23 cellular contexts compared by ENCODE assay signal in genomic region chr18:74485860-74486849, GRCh38. TPM values are rescaled to one million over a fixed set of nuclear protein-coding genes. Genes with fewer than 3 reads are reported as not detected.
DNase-seq lines count a peak whose midpoint lies in the region; ATAC-seq and TF ChIP-seq lines count a peak whose summit lies in the region.
"Had no signal": no experiment of that assay in that cellular context is flagged by ENCODE, and none has a peak within 500 bp of the region (broad histone marks: within the 10 kb centered on the region; RNA-seq: fewer than 3 reads in every experiment).

No MANE protein-coding gene starts in this region.

- H3K27ac Mint-ChIP-seq in activated CD8-positive, alpha-beta T cell treated with anti-CD3 and anti-CD28 coated beads for 36 hours = peak overlapping the region; percentile 66
- no peak overlapping the region for H3K27ac Mint-ChIP-seq in activated CD8-positive, alpha-beta T cell treated with anti-CD3 and anti-CD28 coated beads, Interleukin-2, amount 10 ng/mL, durations not matched to agents 7 days and 5 days
- peak overlapping the region; percentile 64 for H3K27ac Mint-ChIP-seq in glutamatergic neuron (ENCODE audit: unreplicated experiment)
- H3K27ac Mint-ChIP-seq: CD8-positive, alpha-beta T cell; immature natural killer cell; T-helper 2 cell treated with Interferon-gamma antibody and Interleukin-4, amounts not matched to agents 5 μg/mL and 100 μg/mL, for 36 hours had no signal

- H3K4me1 Mint-ChIP-seq in activated CD8-positive, alpha-beta T cell treated with anti-CD3 and anti-CD28 coated beads for 36 hours (ENCODE audit: low read depth) = peaks cover 16% of the 10 kb centered on the region
- peaks cover 18% of the 10 kb centered on the region for H3K4me1 Mint-ChIP-seq in activated CD8-positive, alpha-beta T cell treated with anti-CD3 and anti-CD28 coated beads, Interleukin-2, amount 10 ng/mL, durations not matched to agents 7 days and 5 days (ENCODE audit: low read depth)
- H3K4me1 Mint-ChIP-seq in glutamatergic neuron (ENCODE audit: low read depth, unreplicated experiment) = peaks cover 11% of the 10 kb centered on the region

- no peak overlapping the region for H2BK12ac ChIP-seq in trophoblast cell (ENCODE audit: low read length)

- H3K4me3 Mint-ChIP-seq in activated CD8-positive, alpha-beta T cell treated with anti-CD3 and anti-CD28 coated beads for 36 hours = no peak overlapping the region
- no peak overlapping the region for H3K4me3 Mint-ChIP-seq in activated CD8-positive, alpha-beta T cell treated with anti-CD3 and anti-CD28 coated beads, Interleukin-2, amount 10 ng/mL, durations not matched to agents 7 days and 5 days
- H3K4me3 Mint-ChIP-seq in glutamatergic neuron (ENCODE audit: unreplicated experiment) = no peak overlapping the region
- H3K4me3 Mint-ChIP-seq: CD8-positive, alpha-beta T cell; immature natural killer cell; T-helper 2 cell treated with Interferon-gamma antibody and Interleukin-4, amounts not matched to agents 5 μg/mL and 100 μg/mL, for 36 hours had no signal

- no peak overlapping the region for H2AK5ac ChIP-seq in trophoblast cell (ENCODE audit: low read length)

- no CpG with 5 or more reads among the region's 17 CpGs for WGBS in trophoblast cell (ENCODE audit: extremely low coverage, insufficient coverage, insufficient read length)
- 85 to 86% methylated on average over 16 to 17 of the region's 17 CpGs for WGBS in lower leg skin, 2 donors

- TF ChIP-seq POLR2A in vagina (IDR thresholded peaks at IDR 0.05) (no peak), lower leg skin (IDR thresholded peaks at IDR 0.05) (no peak)

- H3K9me3 Mint-ChIP-seq in activated CD8-positive, alpha-beta T cell treated with anti-CD3 and anti-CD28 coated beads for 36 hours = no peaks in the 10 kb centered on the region
- H3K9me3 Mint-ChIP-seq in activated CD8-positive, alpha-beta T cell treated with anti-CD3 and anti-CD28 coated beads, Interleukin-2, amount 10 ng/mL, durations not matched to agents 7 days and 5 days (ENCODE audit: insufficient read depth) = no peaks in the 10 kb centered on the region
- peaks cover 7% of the 10 kb centered on the region for H3K9me3 Mint-ChIP-seq in glutamatergic neuron (ENCODE audit: unreplicated experiment)
- H3K9me3 Mint-ChIP-seq: CD8-positive, alpha-beta T cell; immature natural killer cell; T-helper 2 cell treated with Interferon-gamma antibody and Interleukin-4, amounts not matched to agents 5 μg/mL and 100 μg/mL, for 36 hours had no signal

- peaks cover 2% of the 10 kb centered on the region for H3K9me3 ChIP-seq in trophoblast cell (ENCODE audit: insufficient read depth, low read depth, low read length)
- no peaks in the 10 kb centered on the region for H3K9me3 ChIP-seq in vagina
- H3K9me3 ChIP-seq: neutrophil, SJCRH30 had no signal

- H3K27me3 Mint-ChIP-seq in activated CD8-positive, alpha-beta T cell treated with anti-CD3 and anti-CD28 coated beads for 36 hours = no peaks in the 10 kb centered on the region
- peaks cover 5% of the 10 kb centered on the region for H3K27me3 Mint-ChIP-seq in activated CD8-positive, alpha-beta T cell treated with anti-CD3 and anti-CD28 coated beads, Interleukin-2, amount 10 ng/mL, durations not matched to agents 7 days and 5 days (ENCODE audit: low read depth)
- H3K27me3 Mint-ChIP-seq in glutamatergic neuron (ENCODE audit: unreplicated experiment) = no peaks in the 10 kb centered on the region

- H3K27me3 ChIP-seq in trophoblast cell (ENCODE audit: insufficient read depth, low read length) (no peaks in the 10 kb centered on the region), vagina (no peaks in the 10 kb centered on the region)
- H3K27me3 ChIP-seq: SJCRH30 had no signal

- H4K8ac ChIP-seq in trophoblast cell (ENCODE audit: low read depth, low read length) = no peak overlapping the region

- H2BK5ac ChIP-seq in trophoblast cell (ENCODE audit: low read depth, low read length, poor library complexity) = no peak overlapping the region

- H3K4me2 ChIP-seq in trophoblast cell (ENCODE audit: low read length) = no peak overlapping the region

- no peaks in the 10 kb centered on the region for H3K79me2 ChIP-seq in trophoblast cell (ENCODE audit: control insufficient read depth, insufficient read depth, low read length, poor library complexity)

- H3K79me1 ChIP-seq in trophoblast cell (ENCODE audit: low read length) = no peaks in the 10 kb centered on the region

- intact Hi-C loops in activated CD8-positive, alpha-beta T cell treated with anti-CD3 and anti-CD28 coated beads for 36 hours (cut with micrococcal nuclease) = no loop called here
- intact Hi-C loops in vagina (cut with DNase I) = no loop called here
- intact Hi-C loops in lower leg skin (cut with DNase I; ENCODE audit: low total_unique reads) = loop anchor here (5.0 kb wide), 1 partner anchor 134 kb away; no protein-coding TSS in a partner anchor

- H4K91ac ChIP-seq in trophoblast cell (ENCODE audit: low read depth, low read length) = no peak overlapping the region

- H3K36me3 Mint-ChIP-seq in activated CD8-positive, alpha-beta T cell treated with anti-CD3 and anti-CD28 coated beads for 36 hours (ENCODE audit: low read depth) = no peaks in the 10 kb centered on the region
- no peaks in the 10 kb centered on the region for H3K36me3 Mint-ChIP-seq in activated CD8-positive, alpha-beta T cell treated with anti-CD3 and anti-CD28 coated beads, Interleukin-2, amount 10 ng/mL, durations not matched to agents 7 days and 5 days (ENCODE audit: low read depth)
- H3K36me3 Mint-ChIP-seq in glutamatergic neuron (ENCODE audit: unreplicated experiment) = no peaks in the 10 kb centered on the region
- H3K36me3 Mint-ChIP-seq: CD8-positive, alpha-beta T cell; immature natural killer cell had no signal

- H4K12ac ChIP-seq in trophoblast cell (ENCODE audit: low read depth, low read length) = no peak overlapping the region

- no peak for TF ChIP-seq CTCF in activated CD8-positive, alpha-beta T cell treated with anti-CD3 and anti-CD28 coated beads for 36 hours (IDR thresholded peaks at IDR 0.05)
- no peak for TF ChIP-seq CTCF in glutamatergic neuron (IDR thresholded peaks at IDR 0.05; ENCODE audit: partially characterized antibody, unreplicated experiment)
- no peak for TF ChIP-seq CTCF in vagina (IDR thresholded peaks at IDR 0.05)
- no peak for TF ChIP-seq CTCF in lower leg skin (IDR thresholded peaks at IDR 0.05)

- CTCF ChIA-PET in activated CD8-positive, alpha-beta T cell treated with anti-CD3 and anti-CD28 coated beads for 36 hours (lab: Charles Lee) = interaction anchor here (1.0 to 3.1 kb wide), 4 partner anchors 8 to 133 kb away, joined by 3 to 14 read pairs (median 7); no protein-coding TSS in a partner anchor
- CTCF ChIA-PET in activated CD8-positive, alpha-beta T cell treated with anti-CD3 and anti-CD28 coated beads, Interleukin-2, amount 10 ng/mL, durations not matched to agents 7 days and 5 days (lab: Charles Lee) = interaction anchor here (0.7 to 4.2 kb wide), 5 partner anchors 7 to 134 kb away, joined by 3 to 13 read pairs (median 5); no protein-coding TSS in a partner anchor

- no peak overlapping the region for H3K9ac ChIP-seq in trophoblast cell (ENCODE audit: low read length)
- H3K9ac ChIP-seq: GM23248 had no signal

- no peak overlapping the region for H3K14ac ChIP-seq in trophoblast cell (ENCODE audit: low read length)

- H3K4me3 ChIP-seq in trophoblast cell (ENCODE audit: low read depth, low read length) (peak overlapping the region; percentile 9), vagina (no peak overlapping the region), lower leg skin (ENCODE audit: low read depth, poor library complexity, severe bottlenecking) (no peak overlapping the region)
- H3K4me3 ChIP-seq: GM23248, SJCRH30 had no signal

- POLR2A ChIA-PET in activated CD8-positive, alpha-beta T cell treated with anti-CD3 and anti-CD28 coated beads for 36 hours (lab: Charles Lee) = interaction anchor here (1.2 to 2.7 kb wide), 2 partner anchors 10 to 12 kb away, joined by 5 to 9 read pairs; partner anchors contain the start of gene CNDP2
- POLR2A ChIA-PET in activated CD8-positive, alpha-beta T cell treated with anti-CD3 and anti-CD28 coated beads, Interleukin-2, amount 10 ng/mL, durations not matched to agents 7 days and 5 days (lab: Charles Lee) = interaction anchor here (0.6 to 1.0 kb wide), 2 partner anchors 10 to 40 kb away, joined by 3 to 4 read pairs; partner anchors contain the start of gene CNDP2

- H3K4ac ChIP-seq in trophoblast cell (ENCODE audit: low read depth, low read length) = no peak overlapping the region

- no peak for ATAC-seq in activated CD8-positive, alpha-beta T cell treated with anti-CD3 and anti-CD28 coated beads for 36 hours
- no peak for ATAC-seq in activated CD8-positive, alpha-beta T cell treated with anti-CD3 and anti-CD28 coated beads, Interleukin-2, amount 10 ng/mL, durations not matched to agents 7 days and 5 days
- ATAC-seq: CD8-positive, alpha-beta T cell had no signal

- H3K23ac ChIP-seq in trophoblast cell (ENCODE audit: low read length) = no peak overlapping the region

- H3K36me3 ChIP-seq in trophoblast cell (ENCODE audit: control insufficient read depth in 1 of 2, insufficient read depth in 2 of 2, low read length in 2 of 2) = no peaks in the 10 kb centered on the region
- H3K36me3 ChIP-seq in vagina = no peaks in the 10 kb centered on the region
- H3K36me3 ChIP-seq: neutrophil, SJCRH30 had no signal

- no peak overlapping the region for H3K18ac ChIP-seq in trophoblast cell (ENCODE audit: low read length)

- H3K4me1 ChIP-seq in trophoblast cell (ENCODE audit: control insufficient read depth in 1 of 2, insufficient read depth in 2 of 2, low read length in 2 of 2) (no peaks in the 10 kb centered on the region), vagina (peaks cover 33% of the 10 kb centered on the region)

- DNase-seq in activated CD8-positive, alpha-beta T cell treated with anti-CD3 and anti-CD28 coated beads for 36 hours = no peak
- DNase-seq in activated CD8-positive, alpha-beta T cell treated with anti-CD3 and anti-CD28 coated beads, Interleukin-2, amount 10 ng/mL, durations not matched to agents 7 days and 5 days = no peak
- DNase-seq in glutamatergic neuron (no peak), trophoblast cell (no peak), vagina (ENCODE audit: extremely low spot score in 2 of 2) (peak in 1 of 2 donors; percentile 55), lower leg skin (ENCODE audit: low spot score in 2 of 2) (no peak), NCI-H82 treated with DMSO at 0.1 percent for 48 hours (lab: John Stamatoyannopoulos, UW; ENCODE audit: unreplicated experiment) (no peak), NCI-H2171 (lab: John Stamatoyannopoulos, UW) (no peak)
- DNase-seq: activated CD4-positive, CD25-positive, alpha-beta regulatory T cell treated with anti-CD3 and anti-CD28 coated beads, Interleukin-2, amount 50 U/mL, for 72 hours; activated CD8-positive, alpha-beta memory T cell treated with anti-CD3 and anti-CD28 coated beads, Interleukin-2, amount 50 U/mL, for 4 hours; activated naive CD4-positive, alpha-beta T cell; CD8-positive, alpha-beta T cell; erythroblast; GM23248; immature natural killer cell; mesendoderm; NCI-H446; SJCRH30; stimulated activated CD4-positive, alpha-beta T cell treated with anti-CD3 and anti-CD28 coated beads, Interleukin-4, amount 100 ng/mL, for 24 hours; stimulated activated CD8-positive, alpha-beta memory T cell treated with anti-CD3 and anti-CD28 coated beads, Interleukin-4, amount 100 ng/mL, for 48 hours had no signal

- H3K27ac ChIP-seq in trophoblast cell (ENCODE audit: low read depth, low read length) (no peak overlapping the region), vagina (peak overlapping the region; percentile 82)
- H3K27ac ChIP-seq: GM23248, neutrophil, SJCRH30 had no signal

- H2BK120ac ChIP-seq in trophoblast cell (ENCODE audit: insufficient read depth, low read length, poor library complexity) = no peak overlapping the region

- no peak overlapping the region for H2AFZ ChIP-seq in trophoblast cell (ENCODE audit: insufficient read depth, low read length, poor library complexity)
- H2AFZ ChIP-seq: GM23248 had no signal

RNA-seq across cellular contexts. Expression of gene CNDP2, which starts 10.0 kb away (rescaled TPM):
- 100 to 1,000 TPM; 121 to 136 TPM for total RNA-seq in activated CD8-positive, alpha-beta T cell treated with anti-CD3 and anti-CD28 coated beads for 36 hours
- total RNA-seq in activated CD8-positive, alpha-beta T cell treated with anti-CD3 and anti-CD28 coated beads, Interleukin-2, amount 10 ng/mL, durations not matched to agents 7 days and 5 days = 100 to 1,000 TPM; 131 to 144 TPM
- 123 TPM for total RNA-seq in glutamatergic neuron (ENCODE audit: unreplicated experiment)
- polyA plus RNA-seq in trophoblast cell (2013) = 190 and 204 TPM in 2 replicates
- total RNA-seq in vagina = 52.5 TPM
- 10 to 100 TPM; 56.0 to 78.2 (median 73.0) TPM for total RNA-seq in lower leg skin

RNA-seq across cellular contexts. Expression of gene DIPK1C, which starts 29.0 kb away (rescaled TPM):
- not detected for total RNA-seq in activated CD8-positive, alpha-beta T cell treated with anti-CD3 and anti-CD28 coated beads for 36 hours
- total RNA-seq in activated CD8-positive, alpha-beta T cell treated with anti-CD3 and anti-CD28 coated beads, Interleukin-2, amount 10 ng/mL, durations not matched to agents 7 days and 5 days = not detected
- total RNA-seq in glutamatergic neuron (ENCODE audit: unreplicated experiment) = not detected
- polyA plus RNA-seq in trophoblast cell (2013) = not detected in 2 replicates
- total RNA-seq in vagina = not detected
- total RNA-seq in lower leg skin = 1 to 10 TPM in 2 of 4 donors, under 1 TPM in 2; 0.25 to 5.4 (median 2.9) TPM
- total RNA-seq: CD8-positive, alpha-beta T cell; GM23248; SJCRH30 had no signal
- polyA plus RNA-seq: GM23248, immature natural killer cell had no signal

RNA-seq across cellular contexts. Expression of gene CNDP1, which starts 48.1 kb away (rescaled TPM):
- not detected for total RNA-seq in activated CD8-positive, alpha-beta T cell treated with anti-CD3 and anti-CD28 coated beads for 36 hours
- not detected for total RNA-seq in activated CD8-positive, alpha-beta T cell treated with anti-CD3 and anti-CD28 coated beads, Interleukin-2, amount 10 ng/mL, durations not matched to agents 7 days and 5 days
- 0.27 TPM for total RNA-seq in glutamatergic neuron (ENCODE audit: unreplicated experiment)
- polyA plus RNA-seq in trophoblast cell (2013) = 0.10 and 0.15 TPM in 2 replicates
- 9.8 TPM for total RNA-seq in vagina
- 1 to 10 TPM in 1 of 4 donors, under 1 TPM in 1, not detected in 2; 0.08 to 2.4 TPM for total RNA-seq in lower leg skin
- total RNA-seq: GM23248, SJCRH30, skeletal muscle tissue had no signal
- polyA plus RNA-seq: GM23248, immature natural killer cell had no signal
